ENCODE assay signal across 8 cellular contexts in genomic region chr7:150428671-150429451, GRCh38. TPM values are rescaled to one million over a fixed set of nuclear protein-coding genes. Genes with fewer than 3 reads are reported as not detected.
A peak's percentile ranks its signal among the peaks of the same experiment; 100 is the strongest.
DNase-seq lines count a peak whose midpoint lies in the region; ATAC-seq and TF ChIP-seq lines count a peak whose summit lies in the region.

No MANE protein-coding gene starts in this region.

- no peaks in the 10 kb centered on the region for H3K36me3 Mint-ChIP-seq in activated CD8-positive, alpha-beta T cell treated with anti-CD3 and anti-CD28 coated beads for 36 hours (ENCODE audit: low read depth)
- no peaks in the 10 kb centered on the region for H3K36me3 Mint-ChIP-seq in immature natural killer cell

- H2AFZ ChIP-seq in Karpas-422 (ENCODE audit: low read length): no peak overlapping the region

- H3K9me2 ChIP-seq in Karpas-422 (replicated peaks; ENCODE audit: insufficient read depth, low read length): no peaks in the 10 kb centered on the region

- no peak overlapping the region for H3K4me2 ChIP-seq in Karpas-422 (ENCODE audit: low read depth, low read length, poor library complexity, severe bottlenecking)

- H3K4me1 ChIP-seq in thyroid gland: peaks cover 10 to 13% of the 10 kb centered on the region in 2 donors
- no peaks in the 10 kb centered on the region for H3K4me1 ChIP-seq in Karpas-422 (ENCODE audit: low read length)

- CTCF ChIA-PET in activated CD8-positive, alpha-beta T cell treated with anti-CD3 and anti-CD28 coated beads for 36 hours (lab: Charles Lee): interaction anchor here (1.6 to 1.7 kb wide), 2 partner anchors 12 to 20 kb away, joined by 3 to 5 read pairs; no protein-coding TSS in a partner anchor

- no peaks in the 10 kb centered on the region for H3K9me3 ChIP-seq in thyroid gland
- no peaks in the 10 kb centered on the region for H3K9me3 ChIP-seq in Karpas-422 (ENCODE audit: low read length)

- peaks cover 20% of the 10 kb centered on the region for H3K4me1 Mint-ChIP-seq in activated CD8-positive, alpha-beta T cell treated with anti-CD3 and anti-CD28 coated beads for 36 hours (ENCODE audit: low read depth)
- H3K4me1 Mint-ChIP-seq in immature natural killer cell: peaks cover 34 to 44% of the 10 kb centered on the region in 2 donors

- peak overlapping the region in 2 of 3 donors; percentile 17 to 25 for H3K27ac ChIP-seq in thyroid gland
- no peak overlapping the region for H3K27ac ChIP-seq in Karpas-422 (ENCODE audit: low read length)

- no peak overlapping the region for H3K4me3 ChIP-seq in thyroid gland (replicated peaks in 1 of 3)
- no peak overlapping the region for H3K4me3 ChIP-seq in Karpas-422 (ENCODE audit: low read length)

- peak; percentile 50 for ATAC-seq in GM21447 (IDR thresholded peaks at IDR 0.05; ENCODE audit: unreplicated experiment)
- peak; percentile 86 for ATAC-seq in activated CD8-positive, alpha-beta T cell treated with anti-CD3 and anti-CD28 coated beads for 36 hours

- peak overlapping the region; percentile 59 for H3K27ac Mint-ChIP-seq in activated CD8-positive, alpha-beta T cell treated with anti-CD3 and anti-CD28 coated beads for 36 hours
- H3K27ac Mint-ChIP-seq in immature natural killer cell: peak overlapping the region in 5 of 6 donors; percentile 52 to 70 (median 63)

- H3K27me3 Mint-ChIP-seq in activated CD8-positive, alpha-beta T cell treated with anti-CD3 and anti-CD28 coated beads for 36 hours: peaks cover 2% of the 10 kb centered on the region
- H3K27me3 Mint-ChIP-seq in immature natural killer cell (ENCODE audit: low read depth in 3 of 3): peaks cover 0 to 8% (median 3%) of the 10 kb centered on the region in 3 donors

- no peaks in the 10 kb centered on the region for H4K20me1 ChIP-seq in Karpas-422 (ENCODE audit: insufficient read depth, low read depth, low read length)

- no peaks in the 10 kb centered on the region for H3K27me3 ChIP-seq in thyroid gland
- H3K27me3 ChIP-seq in Karpas-422 (ENCODE audit: low read length): no peaks in the 10 kb centered on the region

- H3K36me3 ChIP-seq in thyroid gland: no peaks in the 10 kb centered on the region
- no peaks in the 10 kb centered on the region for H3K36me3 ChIP-seq in Karpas-422 (ENCODE audit: insufficient read depth, low read length)

- POLR2A ChIA-PET in activated CD8-positive, alpha-beta T cell treated with anti-CD3 and anti-CD28 coated beads for 36 hours (lab: Charles Lee): interaction anchor here (1.0 kb wide), 1 partner anchor 10 kb away, joined by 4 read pairs; no protein-coding TSS in a partner anchor

- peak; percentile 37 for DNase-seq in COLO668 (lab: John Stamatoyannopoulos, UW; ENCODE audit: unreplicated experiment)
- peak; percentile 92 for DNase-seq in NCI-H146 (lab: John Stamatoyannopoulos, UW)
- DNase-seq in activated CD8-positive, alpha-beta T cell treated with anti-CD3 and anti-CD28 coated beads for 36 hours: peak; percentile 76
- peak; percentile 33 to 42 (median 42) for DNase-seq in immature natural killer cell
- peak; percentile 60 to 78 for DNase-seq in thyroid gland
- DNase-seq in OCI-M2 (lab: John Stamatoyannopoulos, UW; ENCODE audit: unreplicated experiment): no peak
- DNase-seq in Karpas-422: no peak

- H3K9me3 Mint-ChIP-seq in activated CD8-positive, alpha-beta T cell treated with anti-CD3 and anti-CD28 coated beads for 36 hours: no peaks in the 10 kb centered on the region
- H3K9me3 Mint-ChIP-seq in immature natural killer cell: no peaks in the 10 kb centered on the region

- H3K9ac ChIP-seq in Karpas-422 (ENCODE audit: low read length): no peak overlapping the region

- no peak for TF ChIP-seq CTCF in activated CD8-positive, alpha-beta T cell treated with anti-CD3 and anti-CD28 coated beads for 36 hours (IDR thresholded peaks at IDR 0.05)
- TF ChIP-seq CTCF in thyroid gland (IDR thresholded peaks at IDR 0.05): no peak

- no peak for TF ChIP-seq POLR2A in thyroid gland (IDR thresholded peaks at IDR 0.05)

- WGBS in thyroid gland, 2 donors: 18 to 44% methylated on average over 9 to 11 of the region's 11 CpGs

- no peak overlapping the region for H3K4me3 Mint-ChIP-seq in activated CD8-positive, alpha-beta T cell treated with anti-CD3 and anti-CD28 coated beads for 36 hours
- H3K4me3 Mint-ChIP-seq in immature natural killer cell: peak overlapping the region in 3 of 5 donors; percentile 25 to 53 (median 36)

- intact Hi-C loops in activated CD8-positive, alpha-beta T cell treated with anti-CD3 and anti-CD28 coated beads for 36 hours (cut with micrococcal nuclease): no loop called here
- intact Hi-C loops in thyroid gland (cut with DNase I): no loop called here

- no peaks in the 10 kb centered on the region for H3K79me2 ChIP-seq in Karpas-422 (ENCODE audit: low read length)

RNA-seq across cellular contexts. Expression of gene GIMAP8, which starts 21.6 kb away (rescaled TPM):
- 1 to 10 TPM; 8.6 to 8.7 TPM for total RNA-seq in activated CD8-positive, alpha-beta T cell treated with anti-CD3 and anti-CD28 coated beads for 36 hours
- polyA plus RNA-seq in immature natural killer cell: 10 to 100 TPM in 1 of 3 donors, 1 to 10 TPM in 2; 2.6 to 25.1 (median 5.0) TPM
- 10 to 100 TPM in 3 of 4 donors, 1 to 10 TPM in 1; 7.5 to 34.5 (median 20.0) TPM for total RNA-seq in thyroid gland
- total RNA-seq in Karpas-422 (2014; rRNA removed; shearing (Covaris generic); ENCODE audit: low replicate concordance): not detected in 2 replicates

RNA-seq across cellular contexts. Expression of gene ZNF775, which starts 49.7 kb away (rescaled TPM):
- total RNA-seq in activated CD8-positive, alpha-beta T cell treated with anti-CD3 and anti-CD28 coated beads for 36 hours: 1 to 10 TPM; 4.7 to 4.9 TPM
- 1 to 10 TPM; 3.3 to 5.5 (median 5.5) TPM for polyA plus RNA-seq in immature natural killer cell
- 1 to 10 TPM; 4.3 to 7.5 (median 6.3) TPM for total RNA-seq in thyroid gland
- total RNA-seq in Karpas-422 (2014; rRNA removed; shearing (Covaris generic); ENCODE audit: low replicate concordance): 1.5 and 4.7 TPM in 2 replicates

Comparison
In these comparisons a context has a peak if more than half of its experiments do, and no peak if none do; other contexts are left out.
1. DNase-seq: peak in COLO668 (single experiment), NCI-H146 (single experiment), activated CD8-positive, alpha-beta T cell treated with anti-CD3 and anti-CD28 coated beads for 36 hours (single experiment), immature natural killer cell (3 of 3) and thyroid gland (2 of 2); none in OCI-M2 (single experiment) and Karpas-422 (single experiment).